34 cellular contexts compared by ENCODE assay signal in genomic region chr17:33492082-33492481, GRCh38.
DNase-seq lines count a peak whose midpoint lies in the region; ATAC-seq, FAIRE-seq and TF ChIP-seq lines count a peak whose summit lies in the region.
"Had no signal": no experiment of that assay in that cellular context is flagged by ENCODE, and none has a peak within 500 bp of the region (broad histone marks: within the 10 kb centered on the region; RNA-seq: fewer than 3 reads in every experiment).

No MANE protein-coding gene starts in this region.

- H4K8ac ChIP-seq in mesenchymal stem cell (ENCODE audit: low read length): peak overlapping the region; percentile 90

- no peak for TF ChIP-seq POLR2A in K562 (conservative IDR thresholded peaks at IDR 0.05)

- TF ChIP-seq EP300 in K562 (IDR thresholded peaks at IDR 0.05; ENCODE audit: low read length): no peak

- in situ Hi-C loops in K562 (cut with MboI): no loop called here

- H3K27ac ChIP-seq in K562 (ENCODE audit: extremely low read depth, low read depth, low read length): no peak overlapping the region
- H3K27ac ChIP-seq in mesenchymal stem cell (ENCODE audit: low read length, poor library complexity, severe bottlenecking): no peak overlapping the region
- H3K27ac ChIP-seq: 22Rv1; A549; BLaER1; BLaER1 treated with 17β-estradiol and CSF1 and Interleukin-3, amounts not matched to agents 10 nM and 100 nM; C4-2B had no signal

- H2BK15ac ChIP-seq in mesenchymal stem cell (ENCODE audit: low read depth, poor library complexity, severe bottlenecking): no peak overlapping the region

- peak overlapping the region; percentile 75 to 82 for H3K18ac ChIP-seq in mesenchymal stem cell (ENCODE audit: low read depth in 1 of 2, low read length in 2 of 2)

- no peaks in the 10 kb centered on the region for H3K36me3 Mint-ChIP-seq in nephron (ENCODE audit: low read depth)
- H3K36me3 Mint-ChIP-seq: CD14-positive monocyte; CD4-positive, alpha-beta memory T cell; CD4-positive, CD25-positive, alpha-beta regulatory T cell; CD8-positive, alpha-beta memory T cell; CD8-positive, alpha-beta T cell had no signal

- peak overlapping the region; percentile 7 to 91 for H3K4ac ChIP-seq in mesenchymal stem cell (ENCODE audit: low read depth in 1 of 2, low read length in 2 of 2)

- H3K79me1 ChIP-seq in mesenchymal stem cell (replicated peaks; ENCODE audit: low read length, poor library complexity, severe bottlenecking): no peaks in the 10 kb centered on the region

- ATAC-seq in K562: no peak
- no peak for ATAC-seq in HG02973 (IDR thresholded peaks at IDR 0.05; ENCODE audit: unreplicated experiment)
- ATAC-seq: A549; CD8-positive, alpha-beta T cell had no signal

- no peak overlapping the region for H4K91ac ChIP-seq in mesenchymal stem cell (ENCODE audit: low read length)

- TF ChIP-seq CTCF in K562 (IDR thresholded peaks at IDR 0.05 in 2 of 3, conservative IDR thresholded peaks at IDR 0.05 in 1 of 3; ENCODE audit: insufficient read depth in 2 of 3, low read depth in 1 of 3, low read length in 3 of 3) (no peak), nephron (IDR thresholded peaks at IDR 0.05; ENCODE audit: unreplicated experiment in 3 of 3) (no peak)

- H3K4me3 ChIP-seq in K562 (no peak overlapping the region), mesenchymal stem cell (ENCODE audit: insufficient read depth in 1 of 2, low read depth in 1 of 2, low read length in 2 of 2) (no peak overlapping the region)
- H3K4me3 ChIP-seq: A549; BLaER1; BLaER1 treated with 17β-estradiol and CSF1 and Interleukin-3, amounts not matched to agents 10 nM and 100 nM had no signal

- no peak overlapping the region for H2BK5ac ChIP-seq in mesenchymal stem cell (ENCODE audit: low read depth, low read length, poor library complexity, severe bottlenecking)

- H3K14ac ChIP-seq in mesenchymal stem cell (ENCODE audit: low read length in 2 of 2): no peak overlapping the region

- CTCF ChIA-PET in K562 (lab: Yijun Ruan, JAX; ENCODE audit: low intra/inter-chr PET ratio): no interaction called here

- H2BK12ac ChIP-seq in mesenchymal stem cell (ENCODE audit: low read length in 2 of 2): peak overlapping the region; percentile 79 to 99

- POLR2A ChIA-PET in K562 (lab: Yijun Ruan, JAX): interaction anchor here (0.8 to 0.9 kb wide), 2 partner anchors 10 to 31 kb away, joined by 3 to 5 read pairs; no protein-coding TSS in a partner anchor

- H3K27ac Mint-ChIP-seq in nephron: peak overlapping the region; percentile 17 to 62 (median 45)
- H3K27ac Mint-ChIP-seq: B cell; CD14-positive monocyte; CD4-positive, alpha-beta memory T cell; CD4-positive, alpha-beta T cell; CD4-positive, CD25-positive, alpha-beta regulatory T cell; CD8-positive, alpha-beta memory T cell; CD8-positive, alpha-beta T cell had no signal

- peak overlapping the region; percentile 42 for H2BK120ac ChIP-seq in mesenchymal stem cell (ENCODE audit: low read depth, low read length)

- H3K4me3 Mint-ChIP-seq in nephron: no peak overlapping the region
- H3K4me3 Mint-ChIP-seq: B cell; CD14-positive monocyte; CD4-positive, alpha-beta memory T cell; CD4-positive, alpha-beta T cell; CD4-positive, CD25-positive, alpha-beta regulatory T cell; CD8-positive, alpha-beta memory T cell; CD8-positive, alpha-beta T cell had no signal

- no peaks in the 10 kb centered on the region for H3K9me3 Mint-ChIP-seq in nephron
- H3K9me3 Mint-ChIP-seq: CD4-positive, alpha-beta T cell; CD8-positive, alpha-beta memory T cell; CD8-positive, alpha-beta T cell had no signal

- no peak overlapping the region for H3K23ac ChIP-seq in mesenchymal stem cell (ENCODE audit: low read length in 2 of 2)

- H2AFZ ChIP-seq in K562 (ENCODE audit: low read depth, low read length) (no peak overlapping the region), mesenchymal stem cell (ENCODE audit: low read depth, low read length) (no peak overlapping the region)

- no peaks in the 10 kb centered on the region for H3K9me3 ChIP-seq in K562 (replicated peaks; ENCODE audit: control insufficient read depth, insufficient read depth, low read depth, low read length)
- no peaks in the 10 kb centered on the region for H3K9me3 ChIP-seq in mesenchymal stem cell (ENCODE audit: control insufficient read depth, low read length)
- H3K9me3 ChIP-seq: A549; BE2C; BLaER1; BLaER1 treated with 17β-estradiol and CSF1 and Interleukin-3, amounts not matched to agents 10 nM and 100 nM; Caco-2 had no signal

- intact Hi-C loops in K562 (cut with micrococcal nuclease): no loop called here

- TF ChIP-seq RAD21 in K562 (CRISPR knock-in tag; conservative IDR thresholded peaks at IDR 0.05 in 1 of 2, IDR thresholded peaks at IDR 0.05 in 1 of 2): no peak

- no peak overlapping the region for H2AK5ac ChIP-seq in mesenchymal stem cell (ENCODE audit: low read length, severe bottlenecking)

- H3K27me3 ChIP-seq in K562 (ENCODE audit: control insufficient read depth in 2 of 2, insufficient read depth in 2 of 2, low read length in 2 of 2): peaks cover 6 to 26% of the 10 kb centered on the region in 2 experiments; a peak in 4 of 5 replicates
- peaks cover 0 to 17% of the 10 kb centered on the region in 2 experiments for H3K27me3 ChIP-seq in mesenchymal stem cell (ENCODE audit: control insufficient read depth in 1 of 2, insufficient read depth in 1 of 2, low read length in 2 of 2)
- H3K27me3 ChIP-seq: BE2C; BLaER1; BLaER1 treated with 17β-estradiol and CSF1 and Interleukin-3, amounts not matched to agents 10 nM and 100 nM had no signal

- 14% methylated on average over 6 of the region's 6 CpGs for WGBS in K562 (ENCODE audit: insufficient coverage, low coverage, missing lambda C conversion rate)
- WGBS in mesenchymal stem cell: 94% methylated on average over 6 of the region's 6 CpGs

- no TSS peak for BruUV-seq in K562 (replicated peaks; lab: Mats Ljungman, UMichigan)

- peaks cover 5% of the 10 kb centered on the region for H3K27me3 Mint-ChIP-seq in nephron (ENCODE audit: low read depth)
- H3K27me3 Mint-ChIP-seq: CD4-positive, alpha-beta T cell had no signal

- no peaks in the 10 kb centered on the region for H4K20me1 ChIP-seq in K562 (replicated peaks; ENCODE audit: control insufficient read depth, insufficient read depth, low read length)
- H4K20me1 ChIP-seq: BLaER1; BLaER1 treated with 17β-estradiol and CSF1 and Interleukin-3, amounts not matched to agents 10 nM and 100 nM had no signal

- H3K4me1 Mint-ChIP-seq in nephron: peaks cover 30% of the 10 kb centered on the region
- H3K4me1 Mint-ChIP-seq: B cell; CD14-positive monocyte; CD4-positive, alpha-beta memory T cell; CD4-positive, CD25-positive, alpha-beta regulatory T cell; CD8-positive, alpha-beta memory T cell had no signal

- no peaks in the 10 kb centered on the region for H3K9me1 ChIP-seq in K562 (ENCODE audit: control insufficient read depth, insufficient read depth, low read length)

- DNase-seq in K562 (ENCODE audit: extremely low read depth in 1 of 4, low spot score in 3 of 4): no peak
- no peak for DNase-seq in mesenchymal stem cell
- DNase-seq in NCI-H1694 (lab: John Stamatoyannopoulos, UW): no peak
- no peak for DNase-seq in T1000 (lab: John Stamatoyannopoulos, UW)
- DNase-seq: 8988T; ACHN; AML-193; BE2C; C1 segment of cervical spinal cord; Caco-2; Calu3; CD4-positive, alpha-beta memory T cell; CD4-positive, alpha-beta T cell; CD4-positive, CD25-positive, alpha-beta regulatory T cell; CD8-positive, alpha-beta memory T cell; CD8-positive, alpha-beta T cell; COR-L47; DMS 273 treated with DMSO at 0.1 percent for 48 hours; DMS153; DMS53; DMS79; DND-41; EL had no signal

- no peak overlapping the region for H3K4me2 ChIP-seq in K562 (ENCODE audit: insufficient read depth, low read length)
- no peak overlapping the region for H3K4me2 ChIP-seq in mesenchymal stem cell (ENCODE audit: low read length, poor library complexity, severe bottlenecking)
- H3K4me2 ChIP-seq: A549 had no signal

- no peaks in the 10 kb centered on the region for H3K4me1 ChIP-seq in K562 (replicated peaks in 1 of 2; ENCODE audit: control insufficient read depth in 2 of 2, insufficient read depth in 2 of 2, low read length in 2 of 2)
- H3K4me1 ChIP-seq in mesenchymal stem cell (ENCODE audit: control insufficient read depth, insufficient read depth, low read depth, low read length): no peaks in the 10 kb centered on the region
- H3K4me1 ChIP-seq: A549, BE2C, Caco-2 had no signal

- no peaks in the 10 kb centered on the region for H3K79me2 ChIP-seq in K562 (ENCODE audit: control insufficient read depth, insufficient read depth, low read length)

- no peak overlapping the region for H3K9ac ChIP-seq in K562 (ENCODE audit: insufficient read depth in 1 of 2, low read depth in 2 of 2, low read length in 2 of 2)
- no peak overlapping the region for H3K9ac ChIP-seq in mesenchymal stem cell (ENCODE audit: low read length)
- H3K9ac ChIP-seq: BLaER1; BLaER1 treated with 17β-estradiol and CSF1 and Interleukin-3, amounts not matched to agents 10 nM and 100 nM had no signal

- no peak for FAIRE-seq in K562 (lab: Jason Lieb, UNC)
- FAIRE-seq: A204.1, A549, D721Med had no signal

- no peaks in the 10 kb centered on the region for H3K36me3 ChIP-seq in K562 (ENCODE audit: control insufficient read depth, insufficient read depth, low read length)
- H3K36me3 ChIP-seq in mesenchymal stem cell (ENCODE audit: control insufficient read depth in 1 of 2, insufficient read depth in 2 of 2, low read depth in 1 of 2, low read length in 2 of 2): no peaks in the 10 kb centered on the region
- H3K36me3 ChIP-seq: BE2C; BLaER1; BLaER1 treated with 17β-estradiol and CSF1 and Interleukin-3, amounts not matched to agents 10 nM and 100 nM had no signal

TF ChIP-seq in K562, 482 proteins besides CTCF, POLR2A, EP300 and RAD21:
- TF ChIP-seq BCOR (IDR thresholded peaks at IDR 0.05): peak; percentile 46; the same call in 1 of the 2 replicates
- TF ChIP-seq KAT7 (CRISPR knock-in tag; IDR thresholded peaks at IDR 0.05; ENCODE audit: borderline replicate concordance): no peak
- TF ChIP-seq RBM25 (IDR thresholded peaks at IDR 0.05; ENCODE audit: low read depth, low read length, severe bottlenecking): peak; percentile 95
- TF ChIP-seq KDM1A (IDR thresholded peaks at IDR 0.05): peak; percentile 17 to 46; a peak in 3 of 4 replicates
